Comparison of ENCODE assay signal across 25 cellular contexts in genomic region chr1:31651766-31652165, GRCh38. TPM values are rescaled to one million over a fixed set of nuclear protein-coding genes. Genes with fewer than 3 reads are reported as not detected.
"Had no signal": no experiment of that assay in that cellular context is flagged by ENCODE, and none has a peak within 500 bp of the region (broad histone marks: within the 10 kb centered on the region; RNA-seq: fewer than 3 reads in every experiment).

No MANE protein-coding gene starts in this region.

- H3K27me3 Mint-ChIP-seq: activated naive CD8-positive, alpha-beta T cell; activated T-cell treated with anti-CD3 and anti-CD28 coated beads, Interleukin-2, amount 50 U/mL, for 24 hours; activated T-helper 17 cell treated with anti-CD3 and anti-CD28 coated beads, Interleukin-2, amount 50 U/mL, for 72 hours had no signal

- H3K4me3 ChIP-seq: adrenal gland, colonic mucosa, esophagus muscularis mucosa, mucosa of descending colon, psoas muscle, right atrium auricular region, stomach had no signal

- H3K27ac Mint-ChIP-seq: activated naive CD8-positive, alpha-beta T cell; activated T-cell treated with anti-CD3 and anti-CD28 coated beads, Interleukin-2, amount 50 U/mL, for 24 hours; activated T-helper 17 cell treated with anti-CD3 and anti-CD28 coated beads, Interleukin-2, amount 50 U/mL, for 72 hours; memory B cell; stimulated activated effector memory CD8-positive, alpha-beta T cell treated with anti-CD3 and anti-CD28 coated beads, Interleukin-12 subunit alpha, Interleukin-12 subunit beta, amount 100 ng/mL, for 72 hours; WTC11 had no signal

- H3K4me1 ChIP-seq: adrenal gland, colonic mucosa, psoas muscle had no signal

- H3K4me1 Mint-ChIP-seq: activated T-helper 17 cell treated with anti-CD3 and anti-CD28 coated beads, Interleukin-2, amount 50 U/mL, for 72 hours; WTC11 had no signal

- DNase-seq: activated CD8-positive, alpha-beta memory T cell treated with anti-CD3 and anti-CD28 coated beads for 24 hours; activated CD8-positive, alpha-beta memory T cell treated with anti-CD3 and anti-CD28 coated beads, Interleukin-2, amount 50 U/mL, for 4 hours; activated T-cell treated with anti-CD3 and anti-CD28 coated beads, Interleukin-2, amount 50 U/mL, for 24 hours; adrenal gland; colonic mucosa; glutamatergic neuron; hippocampal formation; kidney glomerular epithelial cell; mucosa of descending colon; occipital lobe; psoas muscle; stimulated activated CD4-positive, alpha-beta T cell treated with anti-CD3 and anti-CD28 coated beads, Interleukin-2, amount 100 ng/mL, for 24 hours; stomach; T-helper 1 cell had no signal

- H3K9me3 Mint-ChIP-seq: activated T-cell treated with anti-CD3 and anti-CD28 coated beads, Interleukin-2, amount 50 U/mL, for 24 hours; activated T-helper 17 cell treated with anti-CD3 and anti-CD28 coated beads, Interleukin-2, amount 50 U/mL, for 72 hours; central memory CD8-positive, alpha-beta T cell; memory B cell; neural crest cell; stimulated activated effector memory CD8-positive, alpha-beta T cell treated with anti-CD3 and anti-CD28 coated beads, Interleukin-12 subunit alpha, Interleukin-12 subunit beta, amount 100 ng/mL, for 72 hours; WTC11 had no signal

- H3K27me3 ChIP-seq: adrenal gland, colonic mucosa, esophagus muscularis mucosa, right atrium auricular region, stomach had no signal

- H3K27ac ChIP-seq: adrenal gland, colonic mucosa, right atrium auricular region had no signal

- H3K36me3 ChIP-seq: adrenal gland, colonic mucosa had no signal

- H3K9me3 ChIP-seq: adrenal gland, colonic mucosa, esophagus muscularis mucosa, mucosa of descending colon, psoas muscle, right atrium auricular region, stomach had no signal

- H3K4me3 Mint-ChIP-seq: activated naive CD8-positive, alpha-beta T cell; activated T-cell treated with anti-CD3 and anti-CD28 coated beads, Interleukin-2, amount 50 U/mL, for 24 hours; activated T-helper 17 cell treated with anti-CD3 and anti-CD28 coated beads, Interleukin-2, amount 50 U/mL, for 72 hours; central memory CD8-positive, alpha-beta T cell; memory B cell; neural crest cell; stimulated activated effector memory CD8-positive, alpha-beta T cell treated with anti-CD3 and anti-CD28 coated beads, Interleukin-12 subunit alpha, Interleukin-12 subunit beta, amount 100 ng/mL, for 72 hours; WTC11 had no signal

- ATAC-seq: activated T-helper 17 cell treated with anti-CD3 and anti-CD28 coated beads, Interleukin-2, amount 50 U/mL, for 72 hours; mucosa of descending colon; psoas muscle; stimulated activated effector memory CD8-positive, alpha-beta T cell treated with anti-CD3 and anti-CD28 coated beads, Interleukin-12 subunit alpha, Interleukin-12 subunit beta, amount 100 ng/mL, for 72 hours; WTC11 had no signal

RNA-seq across cellular contexts. Expression of gene HCRTR1, which starts 34.3 kb away (rescaled TPM):
- total RNA-seq: activated T-helper 17 cell treated with anti-CD3 and anti-CD28 coated beads, Interleukin-2, amount 50 U/mL, for 72 hours; astrocyte; colonic mucosa; mucosa of descending colon; neural crest cell; skeletal muscle tissue; stomach had no signal

RNA-seq across cellular contexts. Expression of gene COL16A1, which starts 52.1 kb away (rescaled TPM):
- total RNA-seq: activated T-helper 17 cell treated with anti-CD3 and anti-CD28 coated beads, Interleukin-2, amount 50 U/mL, for 72 hours had no signal
